2 cellular contexts compared by ENCODE assay signal in genomic region chr19:44587863-44588752, GRCh38.
A peak's percentile ranks its signal among the peaks of the same experiment; 100 is the strongest.
TF ChIP-seq lines count a peak whose summit lies in the region.

No MANE protein-coding gene starts in this region.

TF ChIP-seq in A549, 52 proteins besides CTCF, POLR2A, EP300 and RAD21 (continued from another document):
- no peak for TF ChIP-seq PHF8 (IDR thresholded peaks at IDR 0.05; ENCODE audit: borderline replicate concordance, low read depth)
- TF ChIP-seq HOXB13 (CRISPR knock-in tag; IDR thresholded peaks at IDR 0.05; ENCODE audit: low read depth) = no peak
- TF ChIP-seq, protein P1, sequence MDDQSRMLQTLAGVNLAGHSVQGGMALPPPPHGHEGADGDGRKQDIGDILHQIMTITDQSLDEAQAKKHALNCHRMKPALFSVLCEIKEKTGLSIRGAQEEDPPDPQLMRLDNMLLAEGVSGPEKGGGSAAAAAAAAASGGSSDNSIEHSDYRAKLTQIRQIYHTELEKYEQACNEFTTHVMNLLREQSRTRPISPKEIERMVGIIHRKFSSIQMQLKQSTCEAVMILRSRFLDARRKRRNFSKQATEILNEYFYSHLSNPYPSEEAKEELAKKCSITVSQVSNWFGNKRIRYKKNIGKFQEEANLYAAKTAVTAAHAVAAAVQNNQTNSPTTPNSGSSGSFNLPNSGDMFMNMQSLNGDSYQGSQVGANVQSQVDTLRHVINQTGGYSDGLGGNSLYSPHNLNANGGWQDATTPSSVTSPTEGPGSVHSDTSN (IDR thresholded peaks at IDR 0.05) = 0 out of 2 replicates have a peak, but pooled peaks have one; percentile 19
- TF ChIP-seq BHLHE40 (IDR thresholded peaks at IDR 0.05; ENCODE audit: low read depth, low read length) = no peak
- no peak for TF ChIP-seq USF2 (IDR thresholded peaks at IDR 0.05)
- peak; percentile 88 for TF ChIP-seq BCL3 (IDR thresholded peaks at IDR 0.05)
- TF ChIP-seq KDM5A (IDR thresholded peaks at IDR 0.05) = no peak
- TF ChIP-seq, protein P2, sequence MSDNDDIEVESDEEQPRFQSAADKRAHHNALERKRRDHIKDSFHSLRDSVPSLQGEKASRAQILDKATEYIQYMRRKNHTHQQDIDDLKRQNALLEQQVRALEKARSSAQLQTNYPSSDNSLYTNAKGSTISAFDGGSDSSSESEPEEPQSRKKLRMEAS (IDR thresholded peaks at IDR 0.05) = peak; percentile 66
- no peak for TF ChIP-seq MAFK (IDR thresholded peaks at IDR 0.05; ENCODE audit: partially characterized antibody)
- TF ChIP-seq FOSL2 (IDR thresholded peaks at IDR 0.05) = peak; percentile 90
- TF ChIP-seq FOSL2 (CRISPR knock-in tag; IDR thresholded peaks at IDR 0.05) = peak; percentile 92
- no peak for TF ChIP-seq ZC3H11A (IDR thresholded peaks at IDR 0.05)
- TF ChIP-seq CEBPB (IDR thresholded peaks at IDR 0.05) = peak; percentile 93 to 97
- no peak for TF ChIP-seq KDM1A (IDR thresholded peaks at IDR 0.05; ENCODE audit: low read depth)
- TF ChIP-seq SMC3 (IDR thresholded peaks at IDR 0.05) = peak; percentile 84
- TF ChIP-seq JUN (IDR thresholded peaks at IDR 0.05) = peak; percentile 76 to 80; a peak in 3 of 5 replicates
TF ChIP-seq in A549: peak in this region for 9.

TF ChIP-seq in HCT116, 20 proteins besides CTCF, POLR2A, EP300 and RAD21 (continued from another document):
- TF ChIP-seq ZNF274 (IDR thresholded peaks at IDR 0.05; ENCODE audit: low read depth, low read length) (no peak), YY1 (IDR thresholded peaks at IDR 0.05; ENCODE audit: extremely low read depth, insufficient replicate concordance, low read depth, low read length) (peak; percentile 81), ELF1 (IDR thresholded peaks at IDR 0.05; ENCODE audit: borderline replicate concordance, low read depth) (no peak; the same call in 1 of the 2 replicates), EZH2 (IDR thresholded peaks at IDR 0.05) (no peak), SRF (IDR thresholded peaks at IDR 0.05; ENCODE audit: low read depth) (peak; percentile 40; the same call in 1 of the 2 replicates), EZH2phosphoT487 (IDR thresholded peaks at IDR 0.05; ENCODE audit: borderline replicate concordance) (no peak), EGR1 (IDR thresholded peaks at IDR 0.05; ENCODE audit: low read depth) (peak; percentile 56), JUND (IDR thresholded peaks at IDR 0.05) (peak; percentile 84), ZBTB33 (IDR thresholded peaks at IDR 0.05; ENCODE audit: extremely low read depth, insufficient replicate concordance, low read length) (no peak), CEBPB (IDR thresholded peaks at IDR 0.05; ENCODE audit: low read depth) (peak; percentile 96)
- TF ChIP-seq, protein P3, sequence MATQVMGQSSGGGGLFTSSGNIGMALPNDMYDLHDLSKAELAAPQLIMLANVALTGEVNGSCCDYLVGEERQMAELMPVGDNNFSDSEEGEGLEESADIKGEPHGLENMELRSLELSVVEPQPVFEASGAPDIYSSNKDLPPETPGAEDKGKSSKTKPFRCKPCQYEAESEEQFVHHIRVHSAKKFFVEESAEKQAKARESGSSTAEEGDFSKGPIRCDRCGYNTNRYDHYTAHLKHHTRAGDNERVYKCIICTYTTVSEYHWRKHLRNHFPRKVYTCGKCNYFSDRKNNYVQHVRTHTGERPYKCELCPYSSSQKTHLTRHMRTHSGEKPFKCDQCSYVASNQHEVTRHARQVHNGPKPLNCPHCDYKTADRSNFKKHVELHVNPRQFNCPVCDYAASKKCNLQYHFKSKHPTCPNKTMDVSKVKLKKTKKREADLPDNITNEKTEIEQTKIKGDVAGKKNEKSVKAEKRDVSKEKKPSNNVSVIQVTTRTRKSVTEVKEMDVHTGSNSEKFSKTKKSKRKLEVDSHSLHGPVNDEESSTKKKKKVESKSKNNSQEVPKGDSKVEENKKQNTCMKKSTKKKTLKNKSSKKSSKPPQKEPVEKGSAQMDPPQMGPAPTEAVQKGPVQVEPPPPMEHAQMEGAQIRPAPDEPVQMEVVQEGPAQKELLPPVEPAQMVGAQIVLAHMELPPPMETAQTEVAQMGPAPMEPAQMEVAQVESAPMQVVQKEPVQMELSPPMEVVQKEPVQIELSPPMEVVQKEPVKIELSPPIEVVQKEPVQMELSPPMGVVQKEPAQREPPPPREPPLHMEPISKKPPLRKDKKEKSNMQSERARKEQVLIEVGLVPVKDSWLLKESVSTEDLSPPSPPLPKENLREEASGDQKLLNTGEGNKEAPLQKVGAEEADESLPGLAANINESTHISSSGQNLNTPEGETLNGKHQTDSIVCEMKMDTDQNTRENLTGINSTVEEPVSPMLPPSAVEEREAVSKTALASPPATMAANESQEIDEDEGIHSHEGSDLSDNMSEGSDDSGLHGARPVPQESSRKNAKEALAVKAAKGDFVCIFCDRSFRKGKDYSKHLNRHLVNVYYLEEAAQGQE (IDR thresholded peaks at IDR 0.05; ENCODE audit: low read depth) = no peak
- TF ChIP-seq, protein P4, sequence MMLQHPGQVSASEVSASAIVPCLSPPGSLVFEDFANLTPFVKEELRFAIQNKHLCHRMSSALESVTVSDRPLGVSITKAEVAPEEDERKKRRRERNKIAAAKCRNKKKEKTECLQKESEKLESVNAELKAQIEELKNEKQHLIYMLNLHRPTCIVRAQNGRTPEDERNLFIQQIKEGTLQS (IDR thresholded peaks at IDR 0.05) = no peak
